Comparison of ENCODE assay signal across 1 cellular context in the genomic region with DNA sequence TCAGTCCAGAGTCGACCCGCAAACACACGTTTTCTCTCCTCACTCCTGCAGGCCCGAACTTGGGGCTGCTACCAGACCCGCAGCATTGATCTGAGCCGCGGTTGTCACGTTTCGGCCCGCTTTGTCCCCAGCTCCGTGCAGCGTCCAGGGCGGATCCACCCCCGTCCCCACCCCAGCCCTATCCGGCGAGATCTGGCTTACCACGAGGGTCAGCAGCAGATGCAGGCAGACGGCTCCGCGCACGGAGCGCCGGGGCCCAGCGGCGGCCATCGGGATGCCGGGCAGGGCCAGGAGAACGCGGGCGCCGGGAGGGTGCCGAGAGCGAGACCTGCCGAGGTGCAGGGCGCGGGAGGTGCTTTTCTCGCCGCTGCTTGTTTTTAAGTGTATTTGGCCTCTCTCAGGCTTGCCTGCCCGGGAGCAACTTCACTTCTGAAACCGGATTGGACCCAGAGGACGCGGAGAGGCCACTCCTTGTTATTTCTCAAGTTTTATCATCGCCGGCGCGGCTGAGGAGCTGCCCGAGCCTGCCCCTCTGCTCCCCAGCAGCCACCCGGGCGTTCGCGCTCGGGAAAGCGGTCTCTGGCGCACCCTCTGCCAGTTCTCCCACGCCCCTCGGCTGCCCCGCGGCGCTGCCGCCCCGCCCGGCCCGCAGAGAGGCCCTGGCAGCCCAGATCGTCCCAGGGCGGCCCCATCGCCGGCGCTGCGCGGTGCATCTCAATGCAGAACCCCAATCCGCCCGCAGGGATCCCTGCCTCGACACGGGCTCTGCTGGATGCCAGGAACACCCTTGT.
TF ChIP-seq lines count a peak whose summit lies in the region.

Gene DSC3, minus strand, starts transcription at position 352 of the 791 bp plus-strand sequence. Its CDS starts 82 bp downstream, at position 270.

TF ChIP-seq in IMR-90, 13 proteins besides CTCF, POLR2A, EP300 and RAD21 (continued from another document):
- TF ChIP-seq USF2 (IDR thresholded peaks at IDR 0.05; ENCODE audit: low read depth, low read length) = no peak
- TF ChIP-seq RCOR1 (IDR thresholded peaks at IDR 0.05; ENCODE audit: insufficient replicate concordance, low read length) = no peak
- TF ChIP-seq CEBPB (IDR thresholded peaks at IDR 0.05; ENCODE audit: low read depth, low read length) = no peak
- TF ChIP-seq MAZ (IDR thresholded peaks at IDR 0.05; ENCODE audit: borderline replicate concordance, low read depth, low read length) = no peak
- no peak for TF ChIP-seq RFX5 (IDR thresholded peaks at IDR 0.05; ENCODE audit: low read depth, low read length)
- TF ChIP-seq FOS (IDR thresholded peaks at IDR 0.05; ENCODE audit: low read depth, low read length) = no peak
